In the genomic region with DNA sequence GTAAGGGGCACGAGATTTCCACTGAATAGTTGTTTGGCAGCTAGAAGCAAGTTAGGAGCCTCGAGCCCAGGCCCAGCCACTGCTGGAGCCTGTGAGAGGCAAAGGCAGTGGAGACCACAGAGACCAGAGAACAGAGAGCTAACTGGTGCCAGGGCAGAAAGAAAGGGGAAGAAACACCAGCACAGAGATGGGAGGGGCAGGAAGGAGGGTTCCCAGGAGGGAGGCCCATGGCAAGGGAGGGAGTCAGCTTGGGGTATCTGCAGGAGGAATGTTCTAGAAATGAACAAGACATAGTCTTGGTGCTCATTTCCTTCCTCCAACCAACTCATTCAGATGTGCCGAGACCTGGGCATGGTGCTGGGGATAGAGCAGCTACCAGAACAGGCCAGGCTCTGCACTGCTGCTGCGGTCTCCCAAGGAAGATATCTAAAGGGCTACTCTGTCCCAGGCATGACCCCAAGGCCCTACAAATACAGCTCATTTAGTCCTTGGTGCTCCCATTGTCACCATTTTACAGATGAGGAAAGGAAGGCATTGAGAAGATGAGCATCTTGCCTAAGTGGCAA, we compare ENCODE assay signal across 22 cellular contexts. TPM values are rescaled to one million over a fixed set of nuclear protein-coding genes. Genes with fewer than 3 reads are reported as not detected.
A peak's percentile ranks its signal among the peaks of the same experiment; 100 is the strongest.
DNase-seq lines count a peak whose midpoint lies in the region; ATAC-seq and TF ChIP-seq lines count a peak whose summit lies in the region.
"Had no signal": no experiment of that assay in that cellular context is flagged by ENCODE, and none has a peak within 500 bp of the region (broad histone marks: within the 10 kb centered on the region; RNA-seq: fewer than 3 reads in every experiment).

No MANE protein-coding gene starts in this region.

- no peaks in the 10 kb centered on the region for H3K27me3 Mint-ChIP-seq in dendritic cell treated with granulocyte-macrophage colony-stimulating factor and Interleukin-4, amounts not matched to agents 40 ng/mL and 50 ng/mL, for 4 days
- H3K27me3 Mint-ChIP-seq in activated CD4-positive, alpha-beta memory T cell treated with anti-CD3 and anti-CD28 coated beads, Interleukin-2, amount 10 ng/mL, durations not matched to agents 7 days and 5 days, result no peaks in the 10 kb centered on the region
- H3K27me3 Mint-ChIP-seq: activated CD4-positive, alpha-beta T cell treated with anti-CD3 and anti-CD28 coated beads for 36 hours had no signal

- no peak for TF ChIP-seq CTCF in GM13977 (IDR thresholded peaks at IDR 0.05; ENCODE audit: extremely low read depth, insufficient read depth, missing control alignments)
- TF ChIP-seq CTCF in GM10266 (IDR thresholded peaks at IDR 0.05; ENCODE audit: control insufficient read depth, insufficient read depth, low read depth, missing control alignments), result no peak

- no peaks in the 10 kb centered on the region for H3K36me3 Mint-ChIP-seq in dendritic cell treated with granulocyte-macrophage colony-stimulating factor and Interleukin-4, amounts not matched to agents 40 ng/mL and 50 ng/mL, for 4 days (ENCODE audit: low read depth)
- H3K36me3 Mint-ChIP-seq in activated CD4-positive, alpha-beta memory T cell treated with anti-CD3 and anti-CD28 coated beads, Interleukin-2, amount 10 ng/mL, durations not matched to agents 7 days and 5 days (ENCODE audit: low read depth), result no peaks in the 10 kb centered on the region

- POLR2A ChIA-PET in activated CD4-positive, alpha-beta memory T cell treated with anti-CD3 and anti-CD28 coated beads, Interleukin-2, amount 10 ng/mL, durations not matched to agents 7 days and 5 days (lab: Charles Lee), result no interaction called here

- H3K9me3 Mint-ChIP-seq in dendritic cell treated with granulocyte-macrophage colony-stimulating factor and Interleukin-4, amounts not matched to agents 40 ng/mL and 50 ng/mL, for 4 days, result peaks cover 9% of the 10 kb centered on the region
- no peaks in the 10 kb centered on the region for H3K9me3 Mint-ChIP-seq in activated CD4-positive, alpha-beta memory T cell treated with anti-CD3 and anti-CD28 coated beads, Interleukin-2, amount 10 ng/mL, durations not matched to agents 7 days and 5 days
- H3K9me3 Mint-ChIP-seq: nephron; T-helper 2 cell treated with Interferon-gamma antibody and Interleukin-4, amounts not matched to agents 5 μg/mL and 100 μg/mL, for 36 hours had no signal

- intact Hi-C loops in dendritic cell treated with granulocyte-macrophage colony-stimulating factor and Interleukin-4, amounts not matched to agents 40 ng/mL and 50 ng/mL, for 4 days (cut with micrococcal nuclease), result no loop called here
- intact Hi-C loops in posterior vena cava (cut with DNase I), result no loop called here

- ATAC-seq in GM19324 (IDR thresholded peaks at IDR 0.05; ENCODE audit: low FRiP score, unreplicated experiment), result no peak
- ATAC-seq: activated CD4-positive, alpha-beta T cell treated with anti-CD3 and anti-CD28 coated beads for 36 hours; GM12878 had no signal

- H3K4me3 Mint-ChIP-seq in dendritic cell treated with granulocyte-macrophage colony-stimulating factor and Interleukin-4, amounts not matched to agents 40 ng/mL and 50 ng/mL, for 4 days, result no peak overlapping the region
- no peak overlapping the region for H3K4me3 Mint-ChIP-seq in activated CD4-positive, alpha-beta memory T cell treated with anti-CD3 and anti-CD28 coated beads, Interleukin-2, amount 10 ng/mL, durations not matched to agents 7 days and 5 days
- H3K4me3 Mint-ChIP-seq: activated CD4-positive, alpha-beta T cell treated with anti-CD3 and anti-CD28 coated beads for 36 hours; nephron; T-helper 2 cell treated with Interferon-gamma antibody and Interleukin-4, amounts not matched to agents 5 μg/mL and 100 μg/mL, for 36 hours had no signal

- DNase-seq in GF-D8 (lab: John Stamatoyannopoulos, UW), result peak; percentile 29
- DNase-seq in NOMO-1 (lab: John Stamatoyannopoulos, UW; ENCODE audit: unreplicated experiment in 2 of 2), result peak; percentile 71 to 79
- DNase-seq in posterior vena cava (ENCODE audit: low spot score), result peak; percentile 73
- no peak for DNase-seq in GM13977 (ENCODE audit: low spot score)
- DNase-seq in GM10266 (ENCODE audit: extremely low spot score), result no peak
- no peak for DNase-seq in activated CD4-positive, alpha-beta memory T cell treated with anti-CD3 and anti-CD28 coated beads, Interleukin-2, amount 10 ng/mL, durations not matched to agents 7 days and 5 days
- DNase-seq: activated CD4-positive, alpha-beta T cell treated with anti-CD3 and anti-CD28 coated beads for 36 hours; activated CD8-positive, alpha-beta memory T cell treated with anti-CD3 and anti-CD28 coated beads, Interleukin-2, amount 50 U/mL, for 4 hours; central memory CD4-positive, alpha-beta T cell; effector CD8-positive, alpha-beta T cell; glutamatergic neuron; NCI-H2029 treated with DMSO at 0.1 percent for 48 hours; NCI-H510A; SJCRH30; stimulated activated CD4-positive, alpha-beta T cell treated with anti-CD3 and anti-CD28 coated beads, Interleukin-12 subunit alpha, Interleukin-12 subunit beta, amount 100 ng/mL, for 4 hours had no signal

- peaks cover 44% of the 10 kb centered on the region for H3K4me1 Mint-ChIP-seq in dendritic cell treated with granulocyte-macrophage colony-stimulating factor and Interleukin-4, amounts not matched to agents 40 ng/mL and 50 ng/mL, for 4 days (ENCODE audit: low read depth)
- no peaks in the 10 kb centered on the region for H3K4me1 Mint-ChIP-seq in activated CD4-positive, alpha-beta memory T cell treated with anti-CD3 and anti-CD28 coated beads, Interleukin-2, amount 10 ng/mL, durations not matched to agents 7 days and 5 days
- H3K4me1 Mint-ChIP-seq: activated CD4-positive, alpha-beta T cell treated with anti-CD3 and anti-CD28 coated beads for 36 hours had no signal

- CTCF ChIA-PET in activated CD4-positive, alpha-beta memory T cell treated with anti-CD3 and anti-CD28 coated beads, Interleukin-2, amount 10 ng/mL, durations not matched to agents 7 days and 5 days (lab: Charles Lee), result no interaction called here

- in situ Hi-C loops in GM13977 (cut with MboI; ENCODE audit: low pct_unique_long_range_greater_than_20kb, low sequenced_read_pairs, unreplicated experiment), result no loop called here

- peak overlapping the region; percentile 71 for H3K27ac Mint-ChIP-seq in dendritic cell treated with granulocyte-macrophage colony-stimulating factor and Interleukin-4, amounts not matched to agents 40 ng/mL and 50 ng/mL, for 4 days
- no peak overlapping the region for H3K27ac Mint-ChIP-seq in activated CD4-positive, alpha-beta memory T cell treated with anti-CD3 and anti-CD28 coated beads, Interleukin-2, amount 10 ng/mL, durations not matched to agents 7 days and 5 days
- H3K27ac Mint-ChIP-seq: activated CD4-positive, alpha-beta T cell treated with anti-CD3 and anti-CD28 coated beads for 36 hours; nephron; T-helper 2 cell treated with Interferon-gamma antibody and Interleukin-4, amounts not matched to agents 5 μg/mL and 100 μg/mL, for 36 hours had no signal

RNA-seq across cellular contexts. Expression of a gene that starts 10.7 kb away (rescaled TPM):
- 1 to 10 TPM in 1 of 2 donors, under 1 TPM in 1; 0.24 to 1.1 TPM for total RNA-seq in posterior vena cava
- total RNA-seq in activated CD4-positive, alpha-beta memory T cell treated with anti-CD3 and anti-CD28 coated beads, Interleukin-2, amount 10 ng/mL, durations not matched to agents 7 days and 5 days, result not detected
- total RNA-seq: activated CD4-positive, alpha-beta T cell treated with anti-CD3 and anti-CD28 coated beads for 36 hours; GM12878; lung microvascular endothelial cell; pulmonary artery endothelial cell; SJCRH30 had no signal

Comparison
In these comparisons a context has a peak if more than half of its experiments do, and no peak if none do; other contexts are left out.
1. DNase-seq: peak in GF-D8 (single experiment), NOMO-1 (2 of 2) and posterior vena cava (single experiment); none in GM13977 (single experiment), GM10266 (single experiment) and activated CD4-positive, alpha-beta memory T cell treated with anti-CD3 and anti-CD28 coated beads, Interleukin-2, amount 10 ng/mL, durations not matched to agents 7 days and 5 days (single experiment).